ENCODE assay signal across 22 cellular contexts in genomic region chr20:14830899-14831298, GRCh38.
DNase-seq lines count a peak whose midpoint lies in the region; ATAC-seq and TF ChIP-seq lines count a peak whose summit lies in the region.
"Had no signal": no experiment of that assay in that cellular context is flagged by ENCODE, and none has a peak within 500 bp of the region (broad histone marks: within the 10 kb centered on the region; RNA-seq: fewer than 3 reads in every experiment).

No MANE protein-coding gene starts in this region.

- no peaks in the 10 kb centered on the region for H3K27me3 Mint-ChIP-seq in Calu3 (ENCODE audit: unreplicated experiment)
- H3K27me3 Mint-ChIP-seq: activated naive CD4-positive, alpha-beta T cell treated with anti-CD3 and anti-CD28 coated beads, Interleukin-2, amount 50 U/mL, for 24 hours; CD8-positive, alpha-beta memory T cell had no signal

- H3K4me3 Mint-ChIP-seq in Calu3 (ENCODE audit: low read depth, unreplicated experiment): no peak overlapping the region
- H3K4me3 Mint-ChIP-seq: activated naive CD4-positive, alpha-beta T cell treated with anti-CD3 and anti-CD28 coated beads, Interleukin-2, amount 50 U/mL, for 24 hours; CD8-positive, alpha-beta memory T cell; nephron had no signal

- CTCF ChIA-PET in Calu3 (lab: Charles Lee): no interaction called here

- DNase-seq in NCI-H146 (lab: John Stamatoyannopoulos, UW) (no peak), NK-92 (lab: John Stamatoyannopoulos, UW; ENCODE audit: unreplicated experiment) (no peak), A172 (ENCODE audit: low spot score) (no peak), Calu3 (no peak)
- DNase-seq: activated CD8-positive, alpha-beta memory T cell treated with anti-CD3 and anti-CD28 coated beads, Interleukin-2, amount 50 U/mL, for 4 hours; brain microvascular endothelial cell; CD8-positive, alpha-beta memory T cell; EL; head of caudate nucleus; IMR-90; islet precursor cell; mesenchymal stem cell; MV-4-11; retina; SHP77 treated with DMSO at 0.1 percent for 48 hours; T-helper 2 cell had no signal

- BruUV-seq in Calu3 (replicated peaks; lab: Mats Ljungman, UMichigan): no TSS peak

- no peaks in the 10 kb centered on the region for H3K36me3 Mint-ChIP-seq in Calu3 (ENCODE audit: insufficient read depth, unreplicated experiment)
- H3K36me3 Mint-ChIP-seq: activated naive CD4-positive, alpha-beta T cell treated with anti-CD3 and anti-CD28 coated beads, Interleukin-2, amount 50 U/mL, for 24 hours; CD8-positive, alpha-beta memory T cell had no signal

- TF ChIP-seq CTCF in Calu3 (IDR thresholded peaks at IDR 0.05; ENCODE audit: unreplicated experiment): no peak

- no peak overlapping the region for H3K27ac Mint-ChIP-seq in Calu3 (ENCODE audit: unreplicated experiment)
- H3K27ac Mint-ChIP-seq: activated naive CD4-positive, alpha-beta T cell treated with anti-CD3 and anti-CD28 coated beads, Interleukin-2, amount 50 U/mL, for 24 hours; CD8-positive, alpha-beta memory T cell; nephron had no signal

- ATAC-seq in GM18502 (IDR thresholded peaks at IDR 0.05; ENCODE audit: poor library complexity, unreplicated experiment): peak; percentile 27
- peak; percentile 17 for ATAC-seq in GM19395 (IDR thresholded peaks at IDR 0.05; ENCODE audit: unreplicated experiment)
- ATAC-seq in HG02763 (IDR thresholded peaks at IDR 0.05; ENCODE audit: unreplicated experiment): peak; percentile 3
- ATAC-seq in HG03571 (IDR thresholded peaks at IDR 0.05; ENCODE audit: unreplicated experiment): peak; percentile 27

- H3K9me3 Mint-ChIP-seq in Calu3 (ENCODE audit: low read depth, unreplicated experiment): no peaks in the 10 kb centered on the region
- H3K9me3 Mint-ChIP-seq: nephron had no signal

- no peaks in the 10 kb centered on the region for H3K4me1 Mint-ChIP-seq in Calu3 (ENCODE audit: low read depth, unreplicated experiment)
- H3K4me1 Mint-ChIP-seq: activated naive CD4-positive, alpha-beta T cell treated with anti-CD3 and anti-CD28 coated beads, Interleukin-2, amount 50 U/mL, for 24 hours; CD8-positive, alpha-beta memory T cell; nephron had no signal

- intact Hi-C loops in Calu3 (cut with micrococcal nuclease; ENCODE audit: unreplicated experiment): no loop called here
